25 cellular contexts compared by ENCODE assay signal in the genomic region with DNA sequence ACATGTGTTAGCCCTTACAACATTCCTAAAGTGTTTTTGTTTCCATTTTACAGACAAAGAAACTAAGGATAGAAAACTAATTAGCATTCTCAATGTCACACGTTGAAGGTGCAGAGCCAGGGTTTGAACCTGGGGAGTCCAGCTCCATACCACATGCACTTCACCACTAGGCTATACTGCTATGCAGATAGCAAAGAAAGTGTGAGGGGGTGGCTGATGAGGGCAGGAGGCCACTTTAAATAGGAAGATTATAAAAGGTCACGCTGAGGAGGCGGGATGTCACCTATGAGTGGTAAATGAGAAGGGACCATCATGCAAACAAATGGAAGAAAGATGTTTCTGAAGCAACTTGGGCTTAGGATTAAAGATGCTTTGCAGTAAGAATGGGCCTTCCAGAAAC.
A peak's percentile ranks its signal among the peaks of the same experiment; 100 is the strongest.
DNase-seq lines count a peak whose midpoint lies in the region; ATAC-seq, FAIRE-seq and TF ChIP-seq lines count a peak whose summit lies in the region.
"Had no signal": no experiment of that assay in that cellular context is flagged by ENCODE, and none has a peak within 500 bp of the region (broad histone marks: within the 10 kb centered on the region; RNA-seq: fewer than 3 reads in every experiment).

No MANE protein-coding gene starts in this region.

- H4K20me1 ChIP-seq in PC-3 (ENCODE audit: low read length) (no peaks in the 10 kb centered on the region), K562 (replicated peaks; ENCODE audit: control insufficient read depth, insufficient read depth, low read length) (no peaks in the 10 kb centered on the region)
- H4K20me1 ChIP-seq: BLaER1 had no signal

- H3K4me2 ChIP-seq in PC-3 (ENCODE audit: low read length) (peak overlapping the region; percentile 37), K562 (ENCODE audit: insufficient read depth, low read length) (no peak overlapping the region)
- H3K4me2 ChIP-seq: BLaER1 had no signal

- H3K4me3 ChIP-seq in PC-3 (ENCODE audit: low read length) (no peak overlapping the region), K562 (no peak overlapping the region), fibroblast of mammary gland (ENCODE audit: control insufficient read depth, low read depth, low read length) (no peak overlapping the region), gastrocnemius medialis (no peak overlapping the region)
- H3K4me3 ChIP-seq: BLaER1, GM12878 had no signal

- H3K9me3 ChIP-seq in PC-3 (ENCODE audit: low read length): no peaks in the 10 kb centered on the region
- H3K9me3 ChIP-seq in K562 (replicated peaks; ENCODE audit: control insufficient read depth, insufficient read depth, low read depth, low read length): no peaks in the 10 kb centered on the region
- H3K9me3 ChIP-seq in gastrocnemius medialis: no peaks in the 10 kb centered on the region
- H3K9me3 ChIP-seq: BE2C, BLaER1 had no signal

- TF ChIP-seq CTCF in PC-3 (conservative IDR thresholded peaks at IDR 0.05; ENCODE audit: low read depth, low read length) (no peak), K562 (IDR thresholded peaks at IDR 0.05 in 2 of 3, conservative IDR thresholded peaks at IDR 0.05 in 1 of 3; ENCODE audit: insufficient read depth in 2 of 3, low read depth in 1 of 3, low read length in 3 of 3) (no peak), fibroblast of mammary gland (conservative IDR thresholded peaks at IDR 0.05; ENCODE audit: control insufficient read depth, insufficient read depth, low read depth, low read length) (no peak), gastrocnemius medialis (IDR thresholded peaks at IDR 0.05 in 4 of 5, conservative IDR thresholded peaks at IDR 0.05 in 1 of 5) (no peak)

- no peak for DNase-seq in PC-3
- DNase-seq in K562 (ENCODE audit: extremely low read depth in 1 of 4, low spot score in 3 of 4): no peak
- DNase-seq in fibroblast of mammary gland (ENCODE audit: low read depth): peak; percentile 6
- DNase-seq in gastrocnemius medialis: no peak
- DNase-seq in T-helper 2 cell: no peak
- DNase-seq: 8988T; ACHN; BE2C; C1 segment of cervical spinal cord; CD4-positive, alpha-beta memory T cell; CD4-positive, CD25-positive, alpha-beta regulatory T cell; CD8-positive, alpha-beta memory T cell; COR-L47; DMS 273 treated with DMSO at 0.1 percent for 48 hours; DMS153; DMS53; DMS79; DND-41; GDM1 had no signal

- no peak for FAIRE-seq in K562 (lab: Jason Lieb, UNC)
- FAIRE-seq: A204.1, GM12878, GM12892, GM18507 had no signal

- POLR2A ChIA-PET in PC-3 (lab: Charles Lee; ENCODE audit: unreplicated experiment): no interaction called here
- POLR2A ChIA-PET in K562 (lab: Yijun Ruan, JAX): interaction anchor here (0.7 to 0.8 kb wide), 2 partner anchors 9 to 182 kb away, joined by 3 to 4 read pairs; no protein-coding TSS in a partner anchor

- H3K79me2 ChIP-seq in PC-3 (ENCODE audit: low read length) (no peaks in the 10 kb centered on the region), K562 (ENCODE audit: control insufficient read depth, insufficient read depth, low read length) (no peaks in the 10 kb centered on the region)

- WGBS in K562 (ENCODE audit: insufficient coverage, low coverage, missing lambda C conversion rate): 0% methylated on average over 3 of the region's 3 CpGs

- no peak for TF ChIP-seq POLR2A in K562 (conservative IDR thresholded peaks at IDR 0.05)
- TF ChIP-seq POLR2A in gastrocnemius medialis (IDR thresholded peaks at IDR 0.05): no peak

- H3K36me3 ChIP-seq in PC-3 (ENCODE audit: low read depth, low read length) (no peaks in the 10 kb centered on the region), K562 (ENCODE audit: control insufficient read depth, insufficient read depth, low read length) (no peaks in the 10 kb centered on the region), gastrocnemius medialis (no peaks in the 10 kb centered on the region)
- H3K36me3 ChIP-seq: BE2C, BLaER1 had no signal

- H3K4me1 ChIP-seq in PC-3 (ENCODE audit: insufficient read depth, low read length) (peaks cover 23% of the 10 kb centered on the region), K562 (replicated peaks in 1 of 2; ENCODE audit: control insufficient read depth in 2 of 2, insufficient read depth in 2 of 2, low read length in 2 of 2) (no peaks in the 10 kb centered on the region), gastrocnemius medialis (no peaks in the 10 kb centered on the region)
- H3K4me1 ChIP-seq: BE2C had no signal

- no peak for TF ChIP-seq EP300 in K562 (IDR thresholded peaks at IDR 0.05; ENCODE audit: low read length)

- H3K27me3 ChIP-seq in PC-3 (ENCODE audit: low read length): no peaks in the 10 kb centered on the region
- H3K27me3 ChIP-seq in K562 (ENCODE audit: control insufficient read depth in 2 of 2, insufficient read depth in 2 of 2, low read length in 2 of 2): peaks cover 3 to 7% of the 10 kb centered on the region in 2 experiments; a peak in 2 of 5 replicates
- no peaks in the 10 kb centered on the region for H3K27me3 ChIP-seq in gastrocnemius medialis
- H3K27me3 ChIP-seq: BE2C, BLaER1 had no signal

- H3K9me1 ChIP-seq in K562 (ENCODE audit: control insufficient read depth, insufficient read depth, low read length): no peaks in the 10 kb centered on the region

- ATAC-seq in PC-3 (no peak), K562 (no peak), gastrocnemius medialis (no peak), HG03159 (IDR thresholded peaks at IDR 0.05; ENCODE audit: unreplicated experiment) (no peak)
- ATAC-seq: GM12878 had no signal

- H3K9me2 ChIP-seq in PC-3 (replicated peaks; ENCODE audit: low read length): no peaks in the 10 kb centered on the region

- in situ Hi-C loops in K562 (cut with MboI) (no loop called here), gastrocnemius medialis (cut with MboI; ENCODE audit: low sequenced_read_pairs in 4 of 4) (no loop called here)

- CTCF ChIA-PET in PC-3 (lab: Charles Lee): no interaction called here
- CTCF ChIA-PET in K562 (lab: Yijun Ruan, JAX; ENCODE audit: low intra/inter-chr PET ratio): no interaction called here

- peaks cover 5% of the 10 kb centered on the region for H3F3A ChIP-seq in PC-3 (ENCODE audit: low read length, unreplicated experiment)

- H3K9ac ChIP-seq in PC-3 (ENCODE audit: low read length) (no peak overlapping the region), K562 (ENCODE audit: insufficient read depth in 1 of 2, low read depth in 2 of 2, low read length in 2 of 2) (no peak overlapping the region)
- H3K9ac ChIP-seq: BLaER1 had no signal

- H3K27ac ChIP-seq in PC-3 (ENCODE audit: low read length) (peak overlapping the region; percentile 45), K562 (ENCODE audit: extremely low read depth, low read depth, low read length) (no peak overlapping the region), gastrocnemius medialis (no peak overlapping the region)
- H3K27ac ChIP-seq: BLaER1 had no signal

- H2AFZ ChIP-seq in PC-3 (ENCODE audit: low read length) (no peak overlapping the region), K562 (ENCODE audit: low read depth, low read length) (no peak overlapping the region)

- BruUV-seq in PC-3 (replicated peaks; lab: Mats Ljungman, UMichigan): no TSS peak
- BruUV-seq in K562 (replicated peaks; lab: Mats Ljungman, UMichigan): no TSS peak

- no peak for TF ChIP-seq RAD21 in K562 (CRISPR knock-in tag; conservative IDR thresholded peaks at IDR 0.05 in 1 of 2, IDR thresholded peaks at IDR 0.05 in 1 of 2)

- intact Hi-C loops in PC-3 (cut with micrococcal nuclease) (no loop called here), K562 (cut with micrococcal nuclease) (no loop called here), gastrocnemius medialis (cut with DNase I; ENCODE audit: low total_unique reads) (no loop called here)

TF ChIP-seq in K562, 482 proteins besides CTCF, POLR2A, EP300 and RAD21:
- TF ChIP-seq POLR3A (IDR thresholded peaks at IDR 0.05; ENCODE audit: borderline replicate concordance, extremely low read depth, insufficient read depth, insufficient read length): peak; percentile 36
- peak; percentile 79 for TF ChIP-seq TBP (optimal IDR thresholded peaks at IDR 0.05; ENCODE audit: low read depth, low read length)
- TF ChIP-seq, protein P1, sequence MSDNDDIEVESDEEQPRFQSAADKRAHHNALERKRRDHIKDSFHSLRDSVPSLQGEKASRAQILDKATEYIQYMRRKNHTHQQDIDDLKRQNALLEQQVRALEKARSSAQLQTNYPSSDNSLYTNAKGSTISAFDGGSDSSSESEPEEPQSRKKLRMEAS (CRISPR knock-in tag; IDR thresholded peaks at IDR 0.05): no peak
TF ChIP-seq in K562: peak in this region for 2.
